9 cellular contexts compared by ENCODE assay signal in the genomic region with DNA sequence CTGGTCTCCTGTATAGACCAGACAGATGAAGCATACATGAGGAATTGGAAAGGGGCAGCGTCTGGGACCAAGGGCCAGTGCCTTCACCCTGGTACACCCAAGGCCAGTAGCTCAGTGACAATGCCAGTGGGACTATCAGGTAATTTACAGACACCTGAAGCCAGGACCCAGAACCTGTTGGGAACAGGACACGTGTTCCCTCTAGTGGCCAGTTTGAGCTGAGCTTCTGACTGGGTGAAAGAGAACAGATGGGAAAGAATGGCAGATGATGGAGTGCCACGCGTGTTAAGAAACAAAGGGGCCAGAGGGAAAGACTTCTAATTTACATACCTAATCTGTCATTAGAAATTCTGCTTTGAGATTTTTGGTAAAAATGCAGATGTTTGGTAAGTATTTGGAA. TPM values are rescaled to one million over a fixed set of nuclear protein-coding genes. Genes with fewer than 3 reads are reported as not detected.
DNase-seq lines count a peak whose midpoint lies in the region; ATAC-seq and TF ChIP-seq lines count a peak whose summit lies in the region.
"Had no signal": no experiment of that assay in that cellular context is flagged by ENCODE, and none has a peak within 500 bp of the region (broad histone marks: within the 10 kb centered on the region; RNA-seq: fewer than 3 reads in every experiment).

No MANE protein-coding gene starts in this region.

- no peak for DNase-seq in AG09309 (ENCODE audit: low read depth)
- peak; percentile 59 for DNase-seq in HuH-7.5 (ENCODE audit: low spot score)
- DNase-seq in activated T-cell treated with anti-CD3 and anti-CD28 coated beads for 24 hours (ENCODE audit: low read depth) = peak; percentile 45
- peak; percentile 40 for DNase-seq in glutamatergic neuron
- peak; percentile 12 to 19 for DNase-seq in stimulated activated CD4-positive, alpha-beta T cell treated with anti-CD3 and anti-CD28 coated beads, Interleukin-15, amount 100 ng/mL, for 1 hour (ENCODE audit: low read depth in 1 of 2, low spot score in 1 of 2)
- DNase-seq in NCI-H446 treated with DMSO at 0.1 percent for 48 hours (lab: John Stamatoyannopoulos, UW) = no peak
- DNase-seq in SIG-M5 treated with dmso at 0.1 percent for 504 hours (lab: John Stamatoyannopoulos, UW; ENCODE audit: unreplicated experiment) = no peak

- H3K4me3 ChIP-seq in AG09309 (ENCODE audit: control insufficient read depth, low read depth, low read length) = no peak overlapping the region

- H3K9me3 Mint-ChIP-seq in glutamatergic neuron (ENCODE audit: unreplicated experiment) = peaks cover 3% of the 10 kb centered on the region

- peaks cover 4% of the 10 kb centered on the region for H3K4me1 Mint-ChIP-seq in glutamatergic neuron (ENCODE audit: low read depth, unreplicated experiment)

- peak; percentile 66 for TF ChIP-seq CTCF in AG09309 (IDR thresholded peaks at IDR 0.05; ENCODE audit: control insufficient read depth, insufficient read depth, low read depth, low read length, missing control alignments)
- TF ChIP-seq CTCF in glutamatergic neuron (IDR thresholded peaks at IDR 0.05; ENCODE audit: partially characterized antibody, unreplicated experiment) = peak; percentile 66

- H3K27me3 Mint-ChIP-seq in glutamatergic neuron (ENCODE audit: unreplicated experiment) = peaks cover 3% of the 10 kb centered on the region

- H3K27ac Mint-ChIP-seq in glutamatergic neuron (ENCODE audit: unreplicated experiment) = peak overlapping the region; percentile 53

- peak; percentile 74 for ATAC-seq in GM19463 (IDR thresholded peaks at IDR 0.05; ENCODE audit: unreplicated experiment)

- H3K4me3 Mint-ChIP-seq in glutamatergic neuron (ENCODE audit: unreplicated experiment) = no peak overlapping the region

- peaks cover 4% of the 10 kb centered on the region for H3K36me3 Mint-ChIP-seq in glutamatergic neuron (ENCODE audit: unreplicated experiment)

RNA-seq across cellular contexts. Expression of gene SLC25A38, which starts 5.1 kb away (rescaled TPM):
- 21.1 TPM for total RNA-seq in glutamatergic neuron (ENCODE audit: unreplicated experiment)

RNA-seq across cellular contexts. Expression of gene RPSA, which starts 28.4 kb away (rescaled TPM):
- 716 TPM for total RNA-seq in glutamatergic neuron (ENCODE audit: unreplicated experiment)

RNA-seq across cellular contexts. Expression of gene CCR8, which starts 48.6 kb away (rescaled TPM):
- not detected for total RNA-seq in glutamatergic neuron (ENCODE audit: unreplicated experiment)
- total RNA-seq: pulmonary artery endothelial cell had no signal

Comparison
In these comparisons a context has a peak if more than half of its experiments do, and no peak if none do; other contexts are left out.
1. DNase-seq: peak in HuH-7.5 (single experiment), activated T-cell treated with anti-CD3 and anti-CD28 coated beads for 24 hours (single experiment), glutamatergic neuron (single experiment) and stimulated activated CD4-positive, alpha-beta T cell treated with anti-CD3 and anti-CD28 coated beads, Interleukin-15, amount 100 ng/mL, for 1 hour (2 of 2); none in AG09309 (single experiment), NCI-H446 treated with DMSO at 0.1 percent for 48 hours (single experiment) and SIG-M5 treated with dmso at 0.1 percent for 504 hours (single experiment).